Comparison of ENCODE assay signal across 8 cellular contexts in genomic region chr17:39174907-39175694, GRCh38. TPM values are rescaled to one million over a fixed set of nuclear protein-coding genes. Genes with fewer than 3 reads are reported as not detected.
A peak's percentile ranks its signal among the peaks of the same experiment; 100 is the strongest.
DNase-seq lines count a peak whose midpoint lies in the region; ATAC-seq and TF ChIP-seq lines count a peak whose summit lies in the region.

No MANE protein-coding gene starts in this region.

- peak; percentile 65 for TF ChIP-seq RAD21 in Ishikawa (IDR thresholded peaks at IDR 0.05; ENCODE audit: low read depth)

- no peak overlapping the region for H3K4me3 ChIP-seq in RWPE2 (ENCODE audit: severe bottlenecking)

- DNase-seq in COLO668 (lab: John Stamatoyannopoulos, UW; ENCODE audit: unreplicated experiment) = peak; percentile 60
- no peak for DNase-seq in RWPE2 (ENCODE audit: low spot score)
- DNase-seq in activated gamma-delta T cell treated with anti-CD3 and anti-CD28 coated beads, Interleukin-2, amount 50 U/mL, for 16 hours (ENCODE audit: low read depth) = peak; percentile 69
- DNase-seq in germinal center (ENCODE audit: low spot score) = peak; percentile 88
- peak; percentile 92 for DNase-seq in posterior vena cava (ENCODE audit: low spot score)
- no peak for DNase-seq in NCI-H187 treated with DMSO at 0.1 percent for 48 hours (lab: John Stamatoyannopoulos, UW)

- TF ChIP-seq EP300 in Ishikawa (IDR thresholded peaks at IDR 0.05; ENCODE audit: borderline replicate concordance) = no peak

- peak; percentile 61 for TF ChIP-seq CTCF in RWPE2 (IDR thresholded peaks at IDR 0.05; ENCODE audit: poor library complexity, severe bottlenecking)

- H3K4me1 ChIP-seq in RWPE2 (ENCODE audit: insufficient read depth, poor library complexity, severe bottlenecking) = peaks cover 7% of the 10 kb centered on the region

- no peaks in the 10 kb centered on the region for H3K27me3 ChIP-seq in RWPE2 (ENCODE audit: insufficient read depth, poor library complexity, severe bottlenecking)

- no peak overlapping the region for H3K27ac ChIP-seq in RWPE2 (ENCODE audit: poor library complexity, severe bottlenecking)

- H3K9me3 ChIP-seq in RWPE2 (ENCODE audit: severe bottlenecking) = no peaks in the 10 kb centered on the region

- intact Hi-C loops in posterior vena cava (cut with DNase I) = no loop called here

- ATAC-seq in RWPE2 (ENCODE audit: low read depth) (peak; percentile 30; the same call in 1 of the 3 replicates), HG03159 (IDR thresholded peaks at IDR 0.05; ENCODE audit: unreplicated experiment) (no peak)

- peaks cover 15% of the 10 kb centered on the region for H3K36me3 ChIP-seq in RWPE2 (ENCODE audit: low read depth)

TF ChIP-seq in Ishikawa, 13 proteins besides CTCF, POLR2A, EP300 and RAD21:
- no peak for TF ChIP-seq YY1 (IDR thresholded peaks at IDR 0.05; ENCODE audit: low read depth)
- peak; percentile 90 for TF ChIP-seq ZBTB7A (IDR thresholded peaks at IDR 0.05; ENCODE audit: low read depth)

RNA-seq across cellular contexts. Expression of gene ARL5C, which starts 9.1 kb away (rescaled TPM):
- total RNA-seq in posterior vena cava = not detected

RNA-seq across cellular contexts. Expression of gene CACNB1, which starts 22.4 kb away (rescaled TPM):
- 10 to 100 TPM in 1 of 2 donors, 1 to 10 TPM in 1; 8.8 to 11.3 TPM for total RNA-seq in posterior vena cava

RNA-seq across cellular contexts. Expression of gene PLXDC1, which starts 23.7 kb away (rescaled TPM):
- total RNA-seq in posterior vena cava = 10 to 100 TPM; 16.0 to 27.2 TPM

RNA-seq across cellular contexts. Expression of gene RPL19, which starts 25.0 kb away (rescaled TPM):
- total RNA-seq in posterior vena cava = 1,000 to 10,000 TPM; 1,084 to 1,135 TPM

RNA-seq across cellular contexts. Expression of gene STAC2, which starts 50.6 kb away (rescaled TPM):
- 1 to 10 TPM in 1 of 2 donors, under 1 TPM in 1; 0.71 to 1.2 TPM for total RNA-seq in posterior vena cava

Comparison
In these comparisons a context has a peak if more than half of its experiments do, and no peak if none do; other contexts are left out.
1. DNase-seq: peak in COLO668 (single experiment), activated gamma-delta T cell treated with anti-CD3 and anti-CD28 coated beads, Interleukin-2, amount 50 U/mL, for 16 hours (single experiment), germinal center (single experiment) and posterior vena cava (single experiment); none in RWPE2 (single experiment) and NCI-H187 treated with DMSO at 0.1 percent for 48 hours (single experiment).